In the genomic region with DNA sequence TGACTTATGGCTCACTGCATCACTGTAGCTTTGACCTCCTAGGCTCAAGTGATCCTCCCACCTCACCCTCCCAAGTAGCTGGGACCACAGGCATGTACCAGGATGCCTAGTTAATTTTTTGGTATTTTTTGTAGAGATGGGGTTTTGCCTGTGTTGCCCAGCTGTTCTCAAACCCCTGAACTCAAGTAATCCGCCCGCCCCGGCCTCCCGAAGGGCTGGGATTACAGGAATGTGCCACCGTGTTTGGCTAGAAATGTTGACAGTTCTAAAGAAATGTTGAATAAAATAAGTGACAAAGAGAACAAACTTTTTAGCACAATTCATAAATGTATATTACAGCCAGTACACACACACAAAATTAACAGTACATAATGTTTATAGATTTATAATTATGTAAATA, we compare ENCODE assay signal across 8 cellular contexts.
"Had no signal": no experiment of that assay in that cellular context is flagged by ENCODE, and none has a peak within 500 bp of the region (broad histone marks: within the 10 kb centered on the region; RNA-seq: fewer than 3 reads in every experiment).

No MANE protein-coding gene starts in this region.

- H3K36me3 ChIP-seq: HAP-1 had no signal

- DNase-seq: GM23248, GOT3, H7, H9, HCEC 1CT, HFFc6 had no signal

- H3K4me1 ChIP-seq: HAP-1 had no signal

- H3K4me3 ChIP-seq: GM23248, GM23338, HAP-1 had no signal

- H2AFZ ChIP-seq: GM23248, GM23338 had no signal

- H3K9me3 ChIP-seq: HAP-1 had no signal

- H3K4me2 ChIP-seq: GM23338 had no signal

- H3K9ac ChIP-seq: GM23248 had no signal

- H3K27ac ChIP-seq: GM23248 had no signal
